22 cellular contexts compared by ENCODE assay signal in genomic region chrX:36407886-36408285, GRCh38.
"Had no signal": no experiment of that assay in that cellular context is flagged by ENCODE, and none has a peak within 500 bp of the region (broad histone marks: within the 10 kb centered on the region; RNA-seq: fewer than 3 reads in every experiment).

No MANE protein-coding gene starts in this region.

- H3K9me3 ChIP-seq: ovary, tibial artery, upper lobe of left lung, vagina had no signal

- H3K27me3 Mint-ChIP-seq: natural killer cell treated with Interleukin-12 subunit alpha and Interleukin-12 subunit beta and Interleukin-15 and Interleukin-18, amount 100 ng/mL, for 72 hours; stimulated activated naive CD8-positive, alpha-beta T cell treated with anti-CD3 and anti-CD28 coated beads, Interleukin-15, Interleukin-2, amounts not matched to agents 100 ng/mL and 50 ng/mL, for 24 hours had no signal

- H3K4me3 Mint-ChIP-seq: endodermal cell; natural killer cell treated with Interleukin-12 subunit alpha and Interleukin-12 subunit beta and Interleukin-15 and Interleukin-18, amount 100 ng/mL, for 72 hours; neural progenitor cell; stimulated activated effector memory CD8-positive, alpha-beta T cell treated with anti-CD3 and anti-CD28 coated beads, Interleukin-12 subunit alpha, Interleukin-12 subunit beta, amount 100 ng/mL, for 72 hours; stimulated activated naive CD8-positive, alpha-beta T cell treated with anti-CD3 and anti-CD28 coated beads, Interleukin-15, Interleukin-2, amounts not matched to agents 100 ng/mL and 50 ng/mL, for 24 hours had no signal

- H3K9me3 Mint-ChIP-seq: natural killer cell treated with Interleukin-12 subunit alpha and Interleukin-12 subunit beta and Interleukin-15 and Interleukin-18, amount 100 ng/mL, for 72 hours; neural progenitor cell; stimulated activated effector memory CD8-positive, alpha-beta T cell treated with anti-CD3 and anti-CD28 coated beads, Interleukin-12 subunit alpha, Interleukin-12 subunit beta, amount 100 ng/mL, for 72 hours; stimulated activated naive CD8-positive, alpha-beta T cell treated with anti-CD3 and anti-CD28 coated beads, Interleukin-15, Interleukin-2, amounts not matched to agents 100 ng/mL and 50 ng/mL, for 24 hours had no signal

- H3K27ac ChIP-seq: foreskin keratinocyte, neural progenitor cell, ovary, tibial artery, upper lobe of left lung, vagina had no signal

- H3K36me3 ChIP-seq: neural progenitor cell, ovary, tibial artery, upper lobe of left lung, vagina had no signal

- H3K4me1 ChIP-seq: foreskin keratinocyte, neural progenitor cell, tibial artery, upper lobe of left lung, vagina had no signal

- DNase-seq: effector CD4-positive, alpha-beta T cell; endodermal cell; erythroblast; foreskin keratinocyte; kidney; left cardiac atrium; left ventricle myocardium superior; mesenchymal stem cell; midbrain; nucleus accumbens; ovary; right cardiac atrium; stimulated activated CD4-positive, alpha-beta T cell treated with anti-CD3 and anti-CD28 coated beads, Interleukin-4, amount 100 ng/mL, for 1 hour; stimulated activated CD8-positive, alpha-beta memory T cell treated with anti-CD3 and anti-CD28 coated beads, Interleukin-4, amount 100 ng/mL, for 48 hours; tibial artery had no signal

- FAIRE-seq: kidney had no signal

- H3K4me1 Mint-ChIP-seq: endodermal cell; neural progenitor cell; stimulated activated effector memory CD8-positive, alpha-beta T cell treated with anti-CD3 and anti-CD28 coated beads, Interleukin-12 subunit alpha, Interleukin-12 subunit beta, amount 100 ng/mL, for 72 hours had no signal

- H3K27me3 ChIP-seq: foreskin keratinocyte, neural progenitor cell, ovary, tibial artery, upper lobe of left lung, vagina had no signal

- H3K27ac Mint-ChIP-seq: endodermal cell; natural killer cell treated with Interleukin-12 subunit alpha and Interleukin-12 subunit beta and Interleukin-15 and Interleukin-18, amount 100 ng/mL, for 72 hours; neural progenitor cell; stimulated activated effector memory CD8-positive, alpha-beta T cell treated with anti-CD3 and anti-CD28 coated beads, Interleukin-12 subunit alpha, Interleukin-12 subunit beta, amount 100 ng/mL, for 72 hours; stimulated activated naive CD8-positive, alpha-beta T cell treated with anti-CD3 and anti-CD28 coated beads, Interleukin-15, Interleukin-2, amounts not matched to agents 100 ng/mL and 50 ng/mL, for 24 hours had no signal

- H3K4me3 ChIP-seq: lung, neural progenitor cell, ovary, tibial artery, upper lobe of left lung, vagina had no signal

- H3K36me3 Mint-ChIP-seq: natural killer cell treated with Interleukin-12 subunit alpha and Interleukin-12 subunit beta and Interleukin-15 and Interleukin-18, amount 100 ng/mL, for 72 hours; neural progenitor cell; stimulated activated effector memory CD8-positive, alpha-beta T cell treated with anti-CD3 and anti-CD28 coated beads, Interleukin-12 subunit alpha, Interleukin-12 subunit beta, amount 100 ng/mL, for 72 hours had no signal

- ATAC-seq: foreskin keratinocyte; left cardiac atrium; left ventricle myocardium superior; natural killer cell treated with Interleukin-12 subunit alpha and Interleukin-12 subunit beta and Interleukin-15 and Interleukin-18, amount 100 ng/mL, for 72 hours; right cardiac atrium; stimulated activated effector memory CD8-positive, alpha-beta T cell treated with anti-CD3 and anti-CD28 coated beads, Interleukin-12 subunit alpha, Interleukin-12 subunit beta, amount 100 ng/mL, for 72 hours had no signal
